In genomic region chr5:78666041-78666444, GRCh38 we compare ENCODE assay signal across 19 cellular contexts. TPM values are rescaled to one million over a fixed set of nuclear protein-coding genes. Genes with fewer than 3 reads are reported as not detected.
DNase-seq lines count a peak whose midpoint lies in the region; ATAC-seq and TF ChIP-seq lines count a peak whose summit lies in the region.
"Had no signal": no experiment of that assay in that cellular context is flagged by ENCODE, and none has a peak within 500 bp of the region (broad histone marks: within the 10 kb centered on the region; RNA-seq: fewer than 3 reads in every experiment).

No MANE protein-coding gene starts in this region.

- intact Hi-C loops in naive thymus-derived CD4-positive, alpha-beta T cell (cut with micrococcal nuclease), result no loop called here

- H2AFZ ChIP-seq in OCI-LY1 (ENCODE audit: low read length) (no peak overlapping the region), osteoblast (ENCODE audit: low read length) (peak overlapping the region; percentile 58)

- no peak for ATAC-seq in GM19351 (IDR thresholded peaks at IDR 0.05; ENCODE audit: unreplicated experiment)
- ATAC-seq in HG03095 (IDR thresholded peaks at IDR 0.05; ENCODE audit: unreplicated experiment), result no peak
- no peak for ATAC-seq in naive thymus-derived CD4-positive, alpha-beta T cell
- ATAC-seq: gastroesophageal sphincter; stimulated activated naive B cell treated with anti-CD40 and anti-IgM and Interleukin-4, amounts not matched to agents 10 μg/mL and 1 μg/mL and 100 μg/mL, for 72 hours had no signal

- no peaks in the 10 kb centered on the region for H3K9me3 Mint-ChIP-seq in endodermal cell
- peaks cover 0 to 3% (median 0%) of the 10 kb centered on the region in 11 donors for H3K9me3 Mint-ChIP-seq in naive thymus-derived CD4-positive, alpha-beta T cell
- H3K9me3 Mint-ChIP-seq: activated CD4-positive, alpha-beta T cell treated with anti-CD3 and anti-CD28 coated beads, Interleukin-2, amount 10 ng/mL, durations not matched to agents 24 days and 14 days; nephron had no signal

- H3K9me3 ChIP-seq in OCI-LY1 (ENCODE audit: low read length) (no peaks in the 10 kb centered on the region), endodermal cell (ENCODE audit: control insufficient read depth, low read length) (no peaks in the 10 kb centered on the region), osteoblast (ENCODE audit: low read depth, low read length) (no peaks in the 10 kb centered on the region)
- no peaks in the 10 kb centered on the region for H3K9me3 ChIP-seq in naive thymus-derived CD4-positive, alpha-beta T cell (ENCODE audit: control insufficient read depth in 2 of 3, low read length in 3 of 3)
- H3K9me3 ChIP-seq: gastroesophageal sphincter had no signal

- peak overlapping the region; percentile 7 for H3K27ac Mint-ChIP-seq in endodermal cell
- no peak overlapping the region for H3K27ac Mint-ChIP-seq in naive thymus-derived CD4-positive, alpha-beta T cell
- H3K27ac Mint-ChIP-seq: activated CD4-positive, alpha-beta T cell treated with anti-CD3 and anti-CD28 coated beads, Interleukin-2, amount 10 ng/mL, durations not matched to agents 24 days and 14 days; CD4-positive, CD25-positive, alpha-beta regulatory T cell; dendritic cell treated with granulocyte-macrophage colony-stimulating factor and Interleukin-4, amounts not matched to agents 40 ng/mL and 50 ng/mL, for 4 days; stimulated activated naive B cell treated with anti-CD40 and anti-IgM and Interleukin-4, amounts not matched to agents 10 μg/mL and 1 μg/mL and 100 μg/mL, for 72 hours had no signal

- H3K27me3 ChIP-seq in OCI-LY1 (ENCODE audit: insufficient read depth, low read length) (no peaks in the 10 kb centered on the region), endodermal cell (ENCODE audit: control insufficient read depth, insufficient read depth, low read length, poor library complexity, severe bottlenecking) (no peaks in the 10 kb centered on the region), osteoblast (ENCODE audit: insufficient read depth, low read length) (no peaks in the 10 kb centered on the region)
- no peaks in the 10 kb centered on the region for H3K27me3 ChIP-seq in naive thymus-derived CD4-positive, alpha-beta T cell (ENCODE audit: control insufficient read depth in 2 of 2, insufficient read depth in 2 of 2, low read length in 2 of 2)
- H3K27me3 ChIP-seq: gastroesophageal sphincter had no signal

- H3K27ac ChIP-seq in OCI-LY1 (ENCODE audit: low read depth, low read length, poor library complexity, severe bottlenecking), result peak overlapping the region; percentile 1
- H3K27ac ChIP-seq in endodermal cell (ENCODE audit: low read depth, low read length), result no peak overlapping the region
- no peak overlapping the region for H3K27ac ChIP-seq in osteoblast (ENCODE audit: low read depth, low read length)
- no peak overlapping the region for H3K27ac ChIP-seq in naive thymus-derived CD4-positive, alpha-beta T cell (ENCODE audit: low read depth, low read length)
- H3K27ac ChIP-seq: gastroesophageal sphincter had no signal

- CTCF ChIA-PET in naive thymus-derived CD4-positive, alpha-beta T cell (lab: Charles Lee), result no interaction called here

- H3K4me2 ChIP-seq in OCI-LY1 (ENCODE audit: low read length) (no peak overlapping the region), osteoblast (ENCODE audit: insufficient read depth, low read length) (no peak overlapping the region)

- peaks cover 36% of the 10 kb centered on the region for H3K4me1 ChIP-seq in OCI-LY1 (ENCODE audit: insufficient read depth, low read length, severe bottlenecking)
- H3K4me1 ChIP-seq in endodermal cell (ENCODE audit: control insufficient read depth, insufficient read depth, low read length), result peaks cover 5% of the 10 kb centered on the region
- peaks cover 4% of the 10 kb centered on the region for H3K4me1 ChIP-seq in osteoblast (ENCODE audit: insufficient read depth, low read length)
- no peaks in the 10 kb centered on the region for H3K4me1 ChIP-seq in naive thymus-derived CD4-positive, alpha-beta T cell (ENCODE audit: control insufficient read depth in 2 of 2, insufficient read depth in 2 of 2, low read length in 2 of 2)
- H3K4me1 ChIP-seq: gastroesophageal sphincter had no signal

- no peaks in the 10 kb centered on the region for H3F3A ChIP-seq in OCI-LY1 (ENCODE audit: insufficient read depth, low read length)

- no peaks in the 10 kb centered on the region for H3K79me2 ChIP-seq in OCI-LY1 (ENCODE audit: insufficient read depth, low read length)
- no peaks in the 10 kb centered on the region for H3K79me2 ChIP-seq in osteoblast (ENCODE audit: insufficient read depth, low read length)

- H3K36me3 Mint-ChIP-seq in endodermal cell (ENCODE audit: low read depth), result no peaks in the 10 kb centered on the region
- H3K36me3 Mint-ChIP-seq in naive thymus-derived CD4-positive, alpha-beta T cell, result no peaks in the 10 kb centered on the region
- H3K36me3 Mint-ChIP-seq: CD4-positive, CD25-positive, alpha-beta regulatory T cell; stimulated activated naive B cell treated with anti-CD40 and anti-IgM and Interleukin-4, amounts not matched to agents 10 μg/mL and 1 μg/mL and 100 μg/mL, for 72 hours had no signal

- H4K20me1 ChIP-seq in OCI-LY1 (ENCODE audit: insufficient read depth, low read length), result no peaks in the 10 kb centered on the region
- H4K20me1 ChIP-seq in osteoblast (ENCODE audit: insufficient read depth, low read length), result no peaks in the 10 kb centered on the region

- peaks cover 13% of the 10 kb centered on the region for H3K4me1 Mint-ChIP-seq in endodermal cell
- no peaks in the 10 kb centered on the region for H3K4me1 Mint-ChIP-seq in naive thymus-derived CD4-positive, alpha-beta T cell
- H3K4me1 Mint-ChIP-seq: activated CD4-positive, alpha-beta T cell treated with anti-CD3 and anti-CD28 coated beads, Interleukin-2, amount 10 ng/mL, durations not matched to agents 24 days and 14 days; CD4-positive, CD25-positive, alpha-beta regulatory T cell had no signal

- no peaks in the 10 kb centered on the region for H3K9me2 ChIP-seq in OCI-LY1 (ENCODE audit: low read depth, low read length)

- no peak overlapping the region for H3K4me3 Mint-ChIP-seq in endodermal cell
- H3K4me3 Mint-ChIP-seq in naive thymus-derived CD4-positive, alpha-beta T cell, result no peak overlapping the region
- H3K4me3 Mint-ChIP-seq: activated CD4-positive, alpha-beta T cell treated with anti-CD3 and anti-CD28 coated beads, Interleukin-2, amount 10 ng/mL, durations not matched to agents 24 days and 14 days; CD4-positive, CD25-positive, alpha-beta regulatory T cell; dendritic cell treated with granulocyte-macrophage colony-stimulating factor and Interleukin-4, amounts not matched to agents 40 ng/mL and 50 ng/mL, for 4 days; nephron; stimulated activated naive B cell treated with anti-CD40 and anti-IgM and Interleukin-4, amounts not matched to agents 10 μg/mL and 1 μg/mL and 100 μg/mL, for 72 hours had no signal

- H3K4me3 ChIP-seq in OCI-LY1 (ENCODE audit: low read depth, low read length, poor library complexity, severe bottlenecking) (no peak overlapping the region), endodermal cell (ENCODE audit: low read length) (no peak overlapping the region), osteoblast (ENCODE audit: insufficient read depth, low read length) (no peak overlapping the region)
- H3K4me3 ChIP-seq in naive thymus-derived CD4-positive, alpha-beta T cell (ENCODE audit: low read length), result no peak overlapping the region
- H3K4me3 ChIP-seq: gastroesophageal sphincter had no signal

- H3K9ac ChIP-seq in OCI-LY1 (ENCODE audit: low read length) (no peak overlapping the region), endodermal cell (ENCODE audit: extremely low read depth, low read length, poor library complexity, severe bottlenecking) (no peak overlapping the region)

- H3K36me3 ChIP-seq in OCI-LY1 (ENCODE audit: insufficient read depth, low read length) (no peaks in the 10 kb centered on the region), endodermal cell (ENCODE audit: control insufficient read depth, insufficient read depth, low read length) (no peaks in the 10 kb centered on the region), osteoblast (ENCODE audit: insufficient read depth, low read length) (no peaks in the 10 kb centered on the region)
- H3K36me3 ChIP-seq in naive thymus-derived CD4-positive, alpha-beta T cell (ENCODE audit: control insufficient read depth in 2 of 3, insufficient read depth in 3 of 3, low read length in 3 of 3), result no peaks in the 10 kb centered on the region
- H3K36me3 ChIP-seq: gastroesophageal sphincter had no signal

- peak; percentile 66 for DNase-seq in COR-L47 (lab: John Stamatoyannopoulos, UW)
- DNase-seq in endodermal cell, result peak; percentile 61
- DNase-seq in osteoblast (ENCODE audit: insufficient read length, low spot score, missing footprints), result peak; percentile 83
- no peak for DNase-seq in DMS114 treated with DMSO at 0.1 percent for 48 hours (lab: John Stamatoyannopoulos, UW; ENCODE audit: unreplicated experiment)
- DNase-seq in naive thymus-derived CD4-positive, alpha-beta T cell, result no peak
- DNase-seq: activated CD4-positive, alpha-beta T cell treated with anti-CD3 and anti-CD28 coated beads, Interleukin-2, amount 10 ng/mL, durations not matched to agents 24 days and 14 days; CD4-positive, CD25-positive, alpha-beta regulatory T cell; DMS 273 treated with DMSO at 0.1 percent for 48 hours; NCI-H69; posterior cingulate gyrus; Right ventricle myocardium superior; stimulated activated CD4-positive, alpha-beta T cell treated with anti-CD3 and anti-CD28 coated beads, Interleukin-2, amount 100 ng/mL, for 24 hours; stimulated activated naive B cell treated with anti-CD40 and anti-IgM and Interleukin-4, amounts not matched to agents 10 μg/mL and 1 μg/mL and 100 μg/mL, for 72 hours had no signal

- TF ChIP-seq CTCF in OCI-LY1 (IDR thresholded peaks at IDR 0.05; ENCODE audit: low read length) (no peak), endodermal cell (conservative IDR thresholded peaks at IDR 0.05) (no peak), osteoblast (IDR thresholded peaks at IDR 0.05; ENCODE audit: extremely low read depth, low read depth, low read length) (no peak)

- POLR2A ChIA-PET in naive thymus-derived CD4-positive, alpha-beta T cell (lab: Charles Lee), result no interaction called here

- H3K27me3 Mint-ChIP-seq in endodermal cell (ENCODE audit: insufficient read depth), result no peaks in the 10 kb centered on the region
- peaks cover 11 to 18% (median 17%) of the 10 kb centered on the region in 5 donors for H3K27me3 Mint-ChIP-seq in naive thymus-derived CD4-positive, alpha-beta T cell
- H3K27me3 Mint-ChIP-seq: stimulated activated naive B cell treated with anti-CD40 and anti-IgM and Interleukin-4, amounts not matched to agents 10 μg/mL and 1 μg/mL and 100 μg/mL, for 72 hours had no signal

- WGBS in endodermal cell (ENCODE audit: insufficient coverage in 1 of 2, insufficient read length in 1 of 2), 2 experiments, result 81% methylated on average over 3 of the region's 3 CpGs; no CpG with 5 or more reads in 1 of the 2 experiments

RNA-seq across cellular contexts. Expression of gene LHFPL2, which starts 17.5 kb away (rescaled TPM):
- total RNA-seq in endodermal cell, result 100 to 1,000 TPM; 136 to 238 TPM
- 23.7 TPM for polyA plus RNA-seq in endodermal cell (2013, experiment 1 of 2)
- 24.8 TPM for polyA plus RNA-seq in endodermal cell (2013, experiment 2 of 2)
- total RNA-seq in osteoblast, result 63.6 and 64.4 TPM in 2 replicates
- 1 to 10 TPM in 3 of 5 experiments, under 1 TPM in 1, not detected in 1; 0.61 to 2.9 (median 2.2) TPM for total RNA-seq in naive thymus-derived CD4-positive, alpha-beta T cell
- under 1 TPM; 0.37 to 0.52 TPM for polyA plus RNA-seq in naive thymus-derived CD4-positive, alpha-beta T cell

Comparison
In these comparisons a context has a peak if more than half of its experiments do, and no peak if none do; other contexts are left out.
1. DNase-seq: peak in COR-L47 (single experiment), endodermal cell (single experiment) and osteoblast (single experiment); none in DMS114 treated with DMSO at 0.1 percent for 48 hours (single experiment) and naive thymus-derived CD4-positive, alpha-beta T cell (0 of 9).
2. RNA of gene LHFPL2, which starts 17.5 kb away (total RNA-seq): 136 to 238 TPM in endodermal cell and 63.6 to 64.4 TPM in osteoblast; 0.61 to 2.9 TPM in naive thymus-derived CD4-positive, alpha-beta T cell; every median in the first group is over 10 times any median in the second.